1 cellular context compared by ENCODE assay signal in the genomic region with DNA sequence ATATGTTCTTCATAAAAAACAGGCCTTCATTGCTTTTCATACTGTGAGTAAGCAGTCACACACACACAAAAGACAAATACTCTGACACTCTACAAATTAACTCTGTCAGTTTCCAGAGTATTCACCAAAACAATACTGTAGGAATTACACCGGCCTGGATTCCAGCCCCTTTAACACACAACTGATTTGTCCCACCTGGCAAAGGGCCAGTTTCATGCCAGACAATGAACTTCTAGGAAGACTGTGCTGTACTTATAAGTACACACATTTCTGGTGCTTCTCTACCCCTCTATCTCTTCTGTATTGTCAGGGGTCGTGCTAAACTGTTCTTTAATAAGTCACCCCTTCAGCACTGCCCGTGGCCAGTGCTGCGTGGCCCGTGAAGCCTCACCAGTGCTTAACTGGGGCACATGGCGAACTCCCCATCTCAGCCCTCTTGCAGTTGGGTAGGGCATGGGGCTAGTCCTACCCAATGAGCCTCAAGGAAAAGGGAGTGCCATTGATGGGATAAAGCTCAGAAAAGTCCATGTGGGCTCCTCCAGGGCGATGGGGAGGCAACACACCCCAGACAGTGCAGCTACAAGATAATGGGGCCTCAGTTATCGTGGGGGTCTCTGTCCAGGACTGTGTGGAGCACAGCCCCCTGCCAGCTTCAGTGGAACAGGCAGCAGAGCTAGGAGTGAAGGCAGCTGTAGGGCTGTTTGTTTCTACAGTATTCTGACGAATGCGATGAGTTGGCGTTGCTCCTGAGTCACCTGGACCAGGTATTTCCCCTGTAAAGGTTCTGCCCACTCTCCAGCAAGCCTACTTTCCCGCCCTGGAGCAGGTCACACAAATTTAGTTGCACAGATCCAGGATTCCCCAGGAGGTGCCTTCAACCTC.
TF ChIP-seq lines count a peak whose summit lies in the region.

No MANE protein-coding gene starts in this region.

TF ChIP-seq in GM23338, 12 proteins besides CTCF, POLR2A, EP300 and RAD21 (continued from another document):
- TF ChIP-seq ZNF331 (CRISPR knock-in tag; IDR thresholded peaks at IDR 0.05; ENCODE audit: low read depth) (no peak), JUNB (IDR thresholded peaks at IDR 0.05; ENCODE audit: unreplicated experiment) (no peak), NANOG (IDR thresholded peaks at IDR 0.05; ENCODE audit: borderline replicate concordance) (no peak)
